ENCODE assay signal across 25 cellular contexts in the genomic region with DNA sequence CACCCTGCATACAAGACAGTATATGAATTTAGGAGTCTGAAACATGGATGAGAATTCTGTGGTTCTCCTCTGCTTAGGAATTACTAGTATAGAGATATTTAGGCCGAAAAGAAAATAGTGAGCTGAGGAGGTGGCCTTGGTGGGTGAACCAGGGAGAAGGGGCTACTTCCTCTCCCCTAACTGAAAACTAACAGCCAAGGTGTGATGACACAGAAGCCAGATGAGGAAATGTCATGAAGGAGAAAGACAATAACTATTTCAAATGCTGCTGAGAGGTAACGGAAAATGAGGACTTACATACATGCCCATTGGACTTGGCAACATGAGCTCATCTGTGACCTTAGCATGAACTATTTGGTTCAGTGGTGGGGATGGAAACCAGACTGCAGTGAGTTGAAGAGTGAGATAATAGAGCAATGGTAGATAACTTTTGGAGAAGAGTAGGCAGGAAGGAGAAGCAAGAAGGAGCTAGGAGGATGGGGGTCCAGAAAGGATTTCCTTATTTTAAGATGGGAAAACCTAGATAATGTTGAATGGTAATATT.
DNase-seq lines count a peak whose midpoint lies in the region; ATAC-seq and TF ChIP-seq lines count a peak whose summit lies in the region.
"Had no signal": no experiment of that assay in that cellular context is flagged by ENCODE, and none has a peak within 500 bp of the region (broad histone marks: within the 10 kb centered on the region; RNA-seq: fewer than 3 reads in every experiment).

No MANE protein-coding gene starts in this region.

- no peaks in the 10 kb centered on the region for H3K27me3 Mint-ChIP-seq in activated naive CD8-positive, alpha-beta T cell
- H3K27me3 Mint-ChIP-seq: CD4-positive, alpha-beta memory T cell; T-helper 17 cell had no signal

- H3K9me3 ChIP-seq in left ventricle myocardium inferior (replicated peaks) (no peaks in the 10 kb centered on the region), right cardiac atrium (ENCODE audit: control insufficient read depth, low read length) (no peaks in the 10 kb centered on the region), Karpas-422 (ENCODE audit: low read length) (no peaks in the 10 kb centered on the region)
- H3K9me3 ChIP-seq: body of pancreas, stomach, vagina had no signal

- peaks cover 15% of the 10 kb centered on the region for H3K36me3 ChIP-seq in left ventricle myocardium inferior
- H3K36me3 ChIP-seq in Karpas-422 (ENCODE audit: insufficient read depth, low read length): no peaks in the 10 kb centered on the region

- no peaks in the 10 kb centered on the region for H3K9me3 Mint-ChIP-seq in activated naive CD8-positive, alpha-beta T cell (ENCODE audit: low read depth)
- H3K9me3 Mint-ChIP-seq: CD4-positive, alpha-beta memory T cell; neural crest cell had no signal

- no peaks in the 10 kb centered on the region for H3K79me2 ChIP-seq in Karpas-422 (ENCODE audit: low read length)

- no peaks in the 10 kb centered on the region; the same call in 1 of the 2 replicates for H4K20me1 ChIP-seq in Karpas-422 (ENCODE audit: insufficient read depth, low read depth, low read length)

- no peak for TF ChIP-seq CTCF in left ventricle myocardium inferior (IDR thresholded peaks at IDR 0.05; ENCODE audit: borderline replicate concordance)

- no peak overlapping the region for H3K4me2 ChIP-seq in Karpas-422 (ENCODE audit: low read depth, low read length, poor library complexity, severe bottlenecking)

- WGBS in right cardiac atrium: 59% methylated on average over 2 of the region's 2 CpGs

- no peak for ATAC-seq in right cardiac atrium
- no peak for ATAC-seq in HG02840 (IDR thresholded peaks at IDR 0.05; ENCODE audit: low FRiP score, unreplicated experiment)
- no peak for ATAC-seq in GM18861 (IDR thresholded peaks at IDR 0.05; ENCODE audit: unreplicated experiment)
- ATAC-seq: body of pancreas, esophagus mucosa, T-helper 17 cell had no signal

- peak overlapping the region; percentile 86 for H3K27ac ChIP-seq in left ventricle myocardium inferior (replicated peaks)
- H3K27ac ChIP-seq in right cardiac atrium (ENCODE audit: low read length): no peak overlapping the region
- H3K27ac ChIP-seq in Karpas-422 (ENCODE audit: low read length): no peak overlapping the region
- H3K27ac ChIP-seq: coronary artery, vagina had no signal

- peaks cover 10% of the 10 kb centered on the region for H3K36me3 Mint-ChIP-seq in activated naive CD8-positive, alpha-beta T cell

- H3K4me3 Mint-ChIP-seq in activated naive CD8-positive, alpha-beta T cell: no peak overlapping the region
- H3K4me3 Mint-ChIP-seq: CD4-positive, alpha-beta memory T cell; neural crest cell; T-helper 17 cell had no signal

- no peak overlapping the region for H3K4me3 ChIP-seq in left ventricle myocardium inferior
- H3K4me3 ChIP-seq in right cardiac atrium (ENCODE audit: low read length): no peak overlapping the region
- no peak overlapping the region for H3K4me3 ChIP-seq in Karpas-422 (ENCODE audit: low read length)
- H3K4me3 ChIP-seq: body of pancreas, coronary artery, lung, stomach, vagina had no signal

- H3K4me1 Mint-ChIP-seq in activated naive CD8-positive, alpha-beta T cell (ENCODE audit: low read depth): peaks cover 73% of the 10 kb centered on the region
- H3K4me1 Mint-ChIP-seq: neural crest cell had no signal

- no peaks in the 10 kb centered on the region for H3K27me3 ChIP-seq in left ventricle myocardium inferior (ENCODE audit: low read depth)
- no peaks in the 10 kb centered on the region for H3K27me3 ChIP-seq in right cardiac atrium (ENCODE audit: control insufficient read depth, insufficient read depth)
- no peaks in the 10 kb centered on the region for H3K27me3 ChIP-seq in Karpas-422 (ENCODE audit: low read length)
- H3K27me3 ChIP-seq: body of pancreas, stomach, vagina had no signal

- DNase-seq in left ventricle myocardium inferior: no peak
- DNase-seq in right cardiac atrium: no peak
- DNase-seq in lung microvascular endothelial cell (ENCODE audit: low read depth in 2 of 2): peak; percentile 40 to 88
- no peak for DNase-seq in Karpas-422
- no peak for DNase-seq in OCI-M2 (lab: John Stamatoyannopoulos, UW; ENCODE audit: unreplicated experiment)
- DNase-seq: ACHN; activated CD4-positive, CD25-positive, alpha-beta regulatory T cell treated with anti-CD3 and anti-CD28 coated beads, Interleukin-2, amount 50 U/mL, for 72 hours; activated naive CD4-positive, alpha-beta T cell; body of pancreas; CD4-positive, alpha-beta memory T cell; DND-41; NCI-H1694 treated with DMSO at 0.1 percent for 48 hours; NCI-H446; SHP77 treated with DMSO at 0.1 percent for 48 hours; stimulated activated CD4-positive, alpha-beta T cell treated with anti-CD3 and anti-CD28 coated beads, Interleukin-15, amount 100 ng/mL, for 24 hours; stomach; T-helper 17 cell had no signal

- no peaks in the 10 kb centered on the region for H3K9me2 ChIP-seq in Karpas-422 (replicated peaks; ENCODE audit: insufficient read depth, low read length)

- peak overlapping the region; percentile 36 for H3K27ac Mint-ChIP-seq in activated naive CD8-positive, alpha-beta T cell
- H3K27ac Mint-ChIP-seq: CD4-positive, alpha-beta memory T cell; T-helper 17 cell had no signal

- H3K4me1 ChIP-seq in left ventricle myocardium inferior (peaks cover 58% of the 10 kb centered on the region), right cardiac atrium (ENCODE audit: control insufficient read depth, insufficient read depth, low read length) (peaks cover 10% of the 10 kb centered on the region), Karpas-422 (ENCODE audit: low read length) (peaks cover 33% of the 10 kb centered on the region)

- intact Hi-C loops in left ventricle myocardium inferior (cut with micrococcal nuclease): no loop called here
- intact Hi-C loops in right cardiac atrium (cut with DNase I): loop anchor here (5.0 to 10.0 kb wide), 5 partner anchors 229 to 359 kb away; no protein-coding TSS in a partner anchor

- no peak overlapping the region for H3K9ac ChIP-seq in Karpas-422 (ENCODE audit: low read length)

- H2AFZ ChIP-seq in Karpas-422 (ENCODE audit: low read length): no peak overlapping the region

Comparison
In these comparisons a context has a peak if more than half of its experiments do, and no peak if none do; other contexts are left out.
1. DNase-seq: peak in lung microvascular endothelial cell (2 of 2); none in left ventricle myocardium inferior (single experiment), right cardiac atrium (0 of 3), Karpas-422 (single experiment) and OCI-M2 (single experiment).